ENCODE assay signal across 11 cellular contexts in the genomic region with DNA sequence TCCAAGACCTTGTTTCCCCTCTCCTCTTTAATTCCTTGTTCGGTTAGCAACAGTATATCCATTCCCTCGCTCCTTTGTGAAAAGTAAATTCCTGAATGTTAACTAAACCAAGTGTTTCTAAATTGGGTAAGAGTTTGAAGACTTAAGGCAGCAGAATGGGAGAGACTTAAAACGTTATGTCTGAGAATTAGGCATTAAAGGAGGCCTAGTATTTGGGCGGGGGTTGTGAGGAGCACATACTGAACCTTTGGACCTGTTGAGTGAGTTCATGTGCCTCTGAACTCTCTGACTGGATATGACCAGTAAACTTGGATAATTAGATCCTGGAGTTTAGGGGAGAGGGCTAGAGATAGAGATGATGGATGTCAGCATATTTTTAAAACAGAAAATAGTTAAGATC. TPM values are rescaled to one million over a fixed set of nuclear protein-coding genes. Genes with fewer than 3 reads are reported as not detected.
DNase-seq lines count a peak whose midpoint lies in the region; ATAC-seq and TF ChIP-seq lines count a peak whose summit lies in the region.
"Had no signal": no experiment of that assay in that cellular context is flagged by ENCODE, and none has a peak within 500 bp of the region (broad histone marks: within the 10 kb centered on the region; RNA-seq: fewer than 3 reads in every experiment).

No MANE protein-coding gene starts in this region.

- peaks cover 26% of the 10 kb centered on the region for H3K36me3 Mint-ChIP-seq in endodermal cell (ENCODE audit: low read depth)

- H3K36me3 ChIP-seq in BLaER1 = peaks cover 33% of the 10 kb centered on the region
- peaks cover 7% of the 10 kb centered on the region; the same call in 1 of the 2 replicates for H3K36me3 ChIP-seq in MM.1S (replicated peaks; ENCODE audit: insufficient read depth, low read length)
- peaks cover 33% of the 10 kb centered on the region for H3K36me3 ChIP-seq in endodermal cell (ENCODE audit: control insufficient read depth, insufficient read depth, low read length)
- no peaks in the 10 kb centered on the region for H3K36me3 ChIP-seq in neural cell (ENCODE audit: insufficient read depth, low read length)

- peaks cover 25% of the 10 kb centered on the region for H3K4me1 Mint-ChIP-seq in endodermal cell

- H3K9ac ChIP-seq in BLaER1 (peak overlapping the region; percentile 77), MM.1S (ENCODE audit: low read length) (peak overlapping the region; percentile 51; the same call in 1 of the 2 replicates), endodermal cell (ENCODE audit: extremely low read depth, low read length, poor library complexity, severe bottlenecking) (peak overlapping the region; percentile 83), neural cell (ENCODE audit: low read length) (peak overlapping the region; percentile 88)

- H3F3A ChIP-seq in MM.1S (ENCODE audit: insufficient read depth, low read length) = peaks cover 8% of the 10 kb centered on the region; the same call in 1 of the 2 replicates
- H3F3A ChIP-seq in neural cell (ENCODE audit: insufficient read depth, low read length, poor library complexity, severe bottlenecking) = peaks cover 13% of the 10 kb centered on the region

- H3K79me2 ChIP-seq in MM.1S (ENCODE audit: low read length) = peaks cover 59% of the 10 kb centered on the region
- H3K79me2 ChIP-seq in neural cell (replicated peaks; ENCODE audit: insufficient read depth, low read length) = peaks cover 72% of the 10 kb centered on the region

- H3K9me3 ChIP-seq in BLaER1 (no peaks in the 10 kb centered on the region), MM.1S (replicated peaks; ENCODE audit: insufficient read depth, low read length) (no peaks in the 10 kb centered on the region), endodermal cell (ENCODE audit: control insufficient read depth, low read length) (no peaks in the 10 kb centered on the region), neural cell (ENCODE audit: low read length) (no peaks in the 10 kb centered on the region)

- H2AFZ ChIP-seq in MM.1S (ENCODE audit: low read length) = no peak overlapping the region
- H2AFZ ChIP-seq in neural cell (ENCODE audit: low read depth, low read length) = no peak overlapping the region

- H3K9me3 Mint-ChIP-seq in endodermal cell = no peaks in the 10 kb centered on the region

- H3K4me3 ChIP-seq in BLaER1 (peak overlapping the region; percentile 92), MM.1S (ENCODE audit: low read length) (peak overlapping the region; percentile 84), endodermal cell (ENCODE audit: low read length) (peak overlapping the region; percentile 95), neural cell (ENCODE audit: low read length) (peak overlapping the region; percentile 75)

- no peak overlapping the region for H3K4me3 Mint-ChIP-seq in endodermal cell

- no peaks in the 10 kb centered on the region for H3K27me3 ChIP-seq in BLaER1
- H3K27me3 ChIP-seq in MM.1S (replicated peaks; ENCODE audit: insufficient read depth, low read length) = no peaks in the 10 kb centered on the region
- H3K27me3 ChIP-seq in endodermal cell (ENCODE audit: control insufficient read depth, insufficient read depth, low read length, poor library complexity, severe bottlenecking) = no peaks in the 10 kb centered on the region
- H3K27me3 ChIP-seq in neural cell (ENCODE audit: insufficient read depth, low read depth, low read length) = no peaks in the 10 kb centered on the region

- 5% methylated on average over 2 to 4 of the region's 4 CpGs for WGBS in endodermal cell (ENCODE audit: insufficient coverage in 1 of 2, insufficient read length in 1 of 2), 2 experiments

- H3K4me1 ChIP-seq in BLaER1 (peaks cover 65% of the 10 kb centered on the region), MM.1S (ENCODE audit: low read length) (peaks cover 25% of the 10 kb centered on the region), endodermal cell (ENCODE audit: control insufficient read depth, insufficient read depth, low read length) (peaks cover 7% of the 10 kb centered on the region)

- DNase-seq in MM.1S (no peak), endodermal cell (no peak), NCI-H2196 treated with DMSO at 0.1 percent for 48 hours (lab: John Stamatoyannopoulos, UW; ENCODE audit: unreplicated experiment) (no peak), OCI-M2 (lab: John Stamatoyannopoulos, UW; ENCODE audit: unreplicated experiment) (no peak)
- DNase-seq: effector CD8-positive, alpha-beta T cell; GDM1; NCI-H2029 treated with DMSO at 0.1 percent for 48 hours had no signal

- H3K4me2 ChIP-seq in BLaER1 (peak overlapping the region; percentile 97), MM.1S (ENCODE audit: low read depth, low read length) (peak overlapping the region; percentile 91), neural cell (ENCODE audit: low read length) (peak overlapping the region; percentile 91)

- H3K27me3 Mint-ChIP-seq in endodermal cell (ENCODE audit: insufficient read depth) = no peaks in the 10 kb centered on the region

- no peak for TF ChIP-seq CTCF in MM.1S (IDR thresholded peaks at IDR 0.05; ENCODE audit: low read length)
- TF ChIP-seq CTCF in endodermal cell (conservative IDR thresholded peaks at IDR 0.05) = no peak
- no peak for TF ChIP-seq CTCF in neural cell (IDR thresholded peaks at IDR 0.05; ENCODE audit: poor library complexity, severe bottlenecking)

- TF ChIP-seq RAD21 in neural cell (conservative IDR thresholded peaks at IDR 0.05) = no peak

- H4K20me1 ChIP-seq in BLaER1 (peaks cover 59% of the 10 kb centered on the region), MM.1S (ENCODE audit: insufficient read depth, low read length) (peaks cover 7% of the 10 kb centered on the region; the same call in 1 of the 2 replicates), neural cell (ENCODE audit: insufficient read depth) (peaks cover 10% of the 10 kb centered on the region)

- H3K27ac Mint-ChIP-seq in endodermal cell = no peak overlapping the region

- H3K9me2 ChIP-seq in MM.1S (replicated peaks; ENCODE audit: insufficient read depth, low read length) (no peaks in the 10 kb centered on the region), neural cell (ENCODE audit: insufficient read depth, low read length) (no peaks in the 10 kb centered on the region)

- TF ChIP-seq EP300 in neural cell (conservative IDR thresholded peaks at IDR 0.05; ENCODE audit: poor library complexity, severe bottlenecking) = no peak

- H3K27ac ChIP-seq in BLaER1 (no peak overlapping the region), MM.1S (ENCODE audit: low read length) (no peak overlapping the region), endodermal cell (ENCODE audit: low read depth, low read length) (no peak overlapping the region), neural cell (ENCODE audit: low read length) (peak overlapping the region; percentile 96)

- ATAC-seq in HG02678 (IDR thresholded peaks at IDR 0.05; ENCODE audit: unreplicated experiment) (no peak), HG02981 (IDR thresholded peaks at IDR 0.05; ENCODE audit: unreplicated experiment) (no peak)

TF ChIP-seq in neural cell, 6 proteins besides CTCF, POLR2A, EP300 and RAD21:
- TF ChIP-seq SMC3 (conservative IDR thresholded peaks at IDR 0.05; ENCODE audit: poor library complexity) = no peak
- no peak for TF ChIP-seq REST (IDR thresholded peaks at IDR 0.05; ENCODE audit: borderline replicate concordance)
- no peak for TF ChIP-seq POLR2AphosphoS5 (IDR thresholded peaks at IDR 0.05)
- no peak for TF ChIP-seq TAF1 (IDR thresholded peaks at IDR 0.05; ENCODE audit: low read depth)
- TF ChIP-seq MXI1 (conservative IDR thresholded peaks at IDR 0.05; ENCODE audit: poor library complexity, severe bottlenecking) = no peak
- no peak for TF ChIP-seq EZH2 (IDR thresholded peaks at IDR 0.05; ENCODE audit: borderline replicate concordance, insufficient read depth, low read length, poor library complexity, severe bottlenecking)

RNA-seq across cellular contexts. Expression of gene MSMO1, which starts 1.2 kb away (rescaled TPM):
- total RNA-seq in endodermal cell = 100 to 1,000 TPM; 106 to 109 TPM
- polyA plus RNA-seq in endodermal cell (2013, experiment 1 of 2) = 314 TPM
- polyA plus RNA-seq in endodermal cell (2013, experiment 2 of 2) = 329 TPM
- 222 and 242 TPM in 2 replicates for polyA plus RNA-seq in neural cell
- polyA minus RNA-seq in neural cell = 267 and 291 TPM in 2 replicates

RNA-seq across cellular contexts. Expression of gene CPE, which starts 50.1 kb away (rescaled TPM):
- total RNA-seq in endodermal cell = 100 to 1,000 TPM; 237 to 298 TPM
- polyA plus RNA-seq in endodermal cell (2013, experiment 1 of 2) = 128 TPM
- polyA plus RNA-seq in endodermal cell (2013, experiment 2 of 2) = 134 TPM
- polyA plus RNA-seq in neural cell = 623 and 678 TPM in 2 replicates
- 444 TPM in 2 replicates for polyA minus RNA-seq in neural cell
